In genomic region chr6:46324706-46325105, GRCh38 we compare ENCODE assay signal across 23 cellular contexts.
DNase-seq lines count a peak whose midpoint lies in the region; ATAC-seq and TF ChIP-seq lines count a peak whose summit lies in the region.
"Had no signal": no experiment of that assay in that cellular context is flagged by ENCODE, and none has a peak within 500 bp of the region (broad histone marks: within the 10 kb centered on the region; RNA-seq: fewer than 3 reads in every experiment).

No MANE protein-coding gene starts in this region.

- no peaks in the 10 kb centered on the region for H3K79me2 ChIP-seq in Karpas-422 (ENCODE audit: low read length)

- H4K20me1 ChIP-seq in Karpas-422 (ENCODE audit: insufficient read depth, low read depth, low read length): no peaks in the 10 kb centered on the region

- no peak overlapping the region for H3K4me3 Mint-ChIP-seq in activated naive CD8-positive, alpha-beta T cell treated with anti-CD3 and anti-CD28 coated beads, Interleukin-2, amount 50 U/mL, for 24 hours
- H3K4me3 Mint-ChIP-seq: activated CD8-positive, alpha-beta T cell treated with anti-CD3 and anti-CD28 coated beads for 36 hours; activated naive CD4-positive, alpha-beta T cell treated with anti-CD3 and anti-CD28 coated beads, Interleukin-2, amount 10 ng/mL, durations not matched to agents 7 days and 5 days; CD8-positive, alpha-beta T cell had no signal

- H3K9me3 ChIP-seq in Karpas-422 (ENCODE audit: low read length): no peaks in the 10 kb centered on the region
- no peaks in the 10 kb centered on the region for H3K9me3 ChIP-seq in adipocyte (ENCODE audit: control insufficient read depth, low read length)
- no peaks in the 10 kb centered on the region for H3K9me3 ChIP-seq in sigmoid colon
- H3K9me3 ChIP-seq: gastrocnemius medialis, mucosa of descending colon, Peyer's patch, upper lobe of right lung had no signal

- no peak for DNase-seq in Karpas-422
- no peak for DNase-seq in adipocyte (ENCODE audit: low read depth)
- DNase-seq in foreskin fibroblast: no peak
- DNase-seq in sigmoid colon: no peak
- no peak for DNase-seq in activated naive CD8-positive, alpha-beta T cell treated with anti-CD3 and anti-CD28 coated beads, Interleukin-2, amount 50 U/mL, for 24 hours
- DNase-seq in SKM-1 (lab: John Stamatoyannopoulos, UW; ENCODE audit: unreplicated experiment): no peak
- DNase-seq: activated CD8-positive, alpha-beta T cell treated with anti-CD3 and anti-CD28 coated beads for 36 hours; activated naive CD4-positive, alpha-beta T cell treated with anti-CD3 and anti-CD28 coated beads, Interleukin-2, amount 10 ng/mL, durations not matched to agents 7 days and 5 days; activated T-cell treated with anti-CD3 and anti-CD28 coated beads, Interleukin-2, amount 50 U/mL, for 4 hours; central memory CD4-positive, alpha-beta T cell; DMS153; gastrocnemius medialis; NCI-H146; NCI-H526; Peyer's patch; stimulated activated CD8-positive, alpha-beta memory T cell treated with anti-CD3 and anti-CD28 coated beads, Interleukin-4, amount 100 ng/mL, for 48 hours; upper lobe of right lung had no signal

- H3K9ac ChIP-seq in Karpas-422 (ENCODE audit: low read length) (peak overlapping the region; percentile 34; the same call in 1 of the 2 replicates), adipocyte (ENCODE audit: low read length) (peak overlapping the region; percentile 61)

- H3K4me1 Mint-ChIP-seq in activated naive CD8-positive, alpha-beta T cell treated with anti-CD3 and anti-CD28 coated beads, Interleukin-2, amount 50 U/mL, for 24 hours: peaks cover 2% of the 10 kb centered on the region

- intact Hi-C loops in sigmoid colon (cut with DNase I): no loop called here

- H3K27me3 ChIP-seq in Karpas-422 (ENCODE audit: low read length): no peaks in the 10 kb centered on the region
- H3K27me3 ChIP-seq in adipocyte (replicated peaks; ENCODE audit: control insufficient read depth, insufficient read depth, low read length): no peaks in the 10 kb centered on the region
- no peaks in the 10 kb centered on the region for H3K27me3 ChIP-seq in sigmoid colon
- H3K27me3 ChIP-seq: gastrocnemius medialis, Peyer's patch, upper lobe of right lung had no signal

- no peaks in the 10 kb centered on the region for H3K9me3 Mint-ChIP-seq in activated naive CD8-positive, alpha-beta T cell treated with anti-CD3 and anti-CD28 coated beads, Interleukin-2, amount 50 U/mL, for 24 hours
- H3K9me3 Mint-ChIP-seq: activated CD8-positive, alpha-beta T cell treated with anti-CD3 and anti-CD28 coated beads for 36 hours; activated naive CD4-positive, alpha-beta T cell treated with anti-CD3 and anti-CD28 coated beads, Interleukin-2, amount 10 ng/mL, durations not matched to agents 7 days and 5 days; activated T-cell treated with anti-CD3 and anti-CD28 coated beads, Interleukin-2, amount 50 U/mL, for 4 hours; CD8-positive, alpha-beta T cell had no signal

- TF ChIP-seq CTCF in foreskin fibroblast (IDR thresholded peaks at IDR 0.05; ENCODE audit: low read depth, low read length): no peak
- TF ChIP-seq CTCF in sigmoid colon (IDR thresholded peaks at IDR 0.05): no peak

- H3K27me3 Mint-ChIP-seq in activated naive CD8-positive, alpha-beta T cell treated with anti-CD3 and anti-CD28 coated beads, Interleukin-2, amount 50 U/mL, for 24 hours: peaks cover 13% of the 10 kb centered on the region
- H3K27me3 Mint-ChIP-seq: progenitor cell of endocrine pancreas had no signal

- H3K27ac ChIP-seq in Karpas-422 (ENCODE audit: low read length) (peak overlapping the region; percentile 71), sigmoid colon (peak overlapping the region in 3 of 4 donors; percentile 46 to 65 (median 57))
- H3K27ac ChIP-seq: Peyer's patch, upper lobe of right lung had no signal

- H3K4me3 ChIP-seq in Karpas-422 (ENCODE audit: low read length): peak overlapping the region; percentile 33; the same call in 1 of the 2 replicates
- H3K4me3 ChIP-seq in adipocyte (ENCODE audit: low read length): peak overlapping the region; percentile 70
- peak overlapping the region; percentile 52 to 70 for H3K4me3 ChIP-seq in foreskin fibroblast (ENCODE audit: low read depth in 1 of 2, low read length in 2 of 2)
- peak overlapping the region in 2 of 4 donors; percentile 7 to 27 for H3K4me3 ChIP-seq in sigmoid colon
- H3K4me3 ChIP-seq: mucosa of descending colon, Peyer's patch, upper lobe of right lung had no signal

- peaks cover 40% of the 10 kb centered on the region for H3K4me1 ChIP-seq in Karpas-422 (ENCODE audit: low read length)
- peaks cover 83% of the 10 kb centered on the region for H3K4me1 ChIP-seq in adipocyte (ENCODE audit: control insufficient read depth, insufficient read depth, low read length)
- H3K4me1 ChIP-seq in sigmoid colon: peaks cover 0 to 84% (median 70%) of the 10 kb centered on the region in 4 donors
- H3K4me1 ChIP-seq: Peyer's patch, upper lobe of right lung had no signal

- TF ChIP-seq POLR2A in sigmoid colon (IDR thresholded peaks at IDR 0.05): no peak

- H3K36me3 ChIP-seq in Karpas-422 (ENCODE audit: insufficient read depth, low read length) (no peaks in the 10 kb centered on the region), adipocyte (ENCODE audit: control insufficient read depth, insufficient read depth, low read length, severe bottlenecking) (no peaks in the 10 kb centered on the region), sigmoid colon (no peaks in the 10 kb centered on the region)
- H3K36me3 ChIP-seq: gastrocnemius medialis, Peyer's patch, upper lobe of right lung had no signal

- 21 to 79% methylated on average over 2 of the region's 2 CpGs for WGBS in sigmoid colon, 2 donors

- peak overlapping the region; percentile 66 for H3K4me2 ChIP-seq in Karpas-422 (ENCODE audit: low read depth, low read length, poor library complexity, severe bottlenecking)

- no peak for TF ChIP-seq EP300 in sigmoid colon (IDR thresholded peaks at IDR 0.05)

- H3K36me3 Mint-ChIP-seq in activated naive CD8-positive, alpha-beta T cell treated with anti-CD3 and anti-CD28 coated beads, Interleukin-2, amount 50 U/mL, for 24 hours (ENCODE audit: low read depth): no peaks in the 10 kb centered on the region
- H3K36me3 Mint-ChIP-seq: activated naive CD4-positive, alpha-beta T cell treated with anti-CD3 and anti-CD28 coated beads, Interleukin-2, amount 10 ng/mL, durations not matched to agents 7 days and 5 days; CD8-positive, alpha-beta T cell had no signal

- ATAC-seq in activated naive CD8-positive, alpha-beta T cell treated with anti-CD3 and anti-CD28 coated beads, Interleukin-2, amount 50 U/mL, for 24 hours: no peak
- ATAC-seq in HG02798 (IDR thresholded peaks at IDR 0.05; ENCODE audit: poor library complexity, unreplicated experiment): no peak
- no peak for ATAC-seq in GM21737 (IDR thresholded peaks at IDR 0.05; ENCODE audit: unreplicated experiment)
- ATAC-seq: activated CD4-positive, CD25-positive, alpha-beta regulatory T cell treated with anti-CD3 and anti-CD28 coated beads, Interleukin-2, amount 50 U/mL, for 24 hours; upper lobe of right lung had no signal

- no peak overlapping the region for H3K27ac Mint-ChIP-seq in activated naive CD8-positive, alpha-beta T cell treated with anti-CD3 and anti-CD28 coated beads, Interleukin-2, amount 50 U/mL, for 24 hours
- H3K27ac Mint-ChIP-seq: activated CD8-positive, alpha-beta T cell treated with anti-CD3 and anti-CD28 coated beads for 36 hours; activated naive CD4-positive, alpha-beta T cell treated with anti-CD3 and anti-CD28 coated beads, Interleukin-2, amount 10 ng/mL, durations not matched to agents 7 days and 5 days; CD8-positive, alpha-beta T cell; progenitor cell of endocrine pancreas had no signal

- H3K9me2 ChIP-seq in Karpas-422 (replicated peaks; ENCODE audit: insufficient read depth, low read length): no peaks in the 10 kb centered on the region

- no peak overlapping the region for H2AFZ ChIP-seq in Karpas-422 (ENCODE audit: low read length)
